15 cellular contexts compared by ENCODE assay signal in genomic region chr2:224098473-224098872, GRCh38. TPM values are rescaled to one million over a fixed set of nuclear protein-coding genes. Genes with fewer than 3 reads are reported as not detected.
A peak's percentile ranks its signal among the peaks of the same experiment; 100 is the strongest.
DNase-seq lines count a peak whose midpoint lies in the region; ATAC-seq and TF ChIP-seq lines count a peak whose summit lies in the region.
"Had no signal": no experiment of that assay in that cellular context is flagged by ENCODE, and none has a peak within 500 bp of the region (broad histone marks: within the 10 kb centered on the region; RNA-seq: fewer than 3 reads in every experiment).

No MANE protein-coding gene starts in this region.

- H3K27me3 ChIP-seq in A673 (replicated peaks; ENCODE audit: insufficient read depth, low read depth, low read length, poor library complexity): no peaks in the 10 kb centered on the region
- peaks cover 0 to 3% of the 10 kb centered on the region in 2 experiments for H3K27me3 ChIP-seq in mesenchymal stem cell (ENCODE audit: control insufficient read depth in 1 of 2, insufficient read depth in 1 of 2, low read length in 2 of 2)
- no peaks in the 10 kb centered on the region for H3K27me3 ChIP-seq in CD4-positive, alpha-beta memory T cell (ENCODE audit: insufficient read depth, low read length)

- TF ChIP-seq CTCF in A673 (conservative IDR thresholded peaks at IDR 0.05; ENCODE audit: low read depth, low read length): no peak
- TF ChIP-seq CTCF in cardiac fibroblast (IDR thresholded peaks at IDR 0.05; ENCODE audit: low read depth, low read length): no peak

- H4K91ac ChIP-seq in mesenchymal stem cell (ENCODE audit: low read length): no peak overlapping the region

- H3K27ac ChIP-seq in A673 (ENCODE audit: low read depth, low read length, poor library complexity, severe bottlenecking) (no peak overlapping the region), mesenchymal stem cell (ENCODE audit: low read length, poor library complexity, severe bottlenecking) (no peak overlapping the region)
- no peak overlapping the region for H3K27ac ChIP-seq in CD4-positive, alpha-beta memory T cell (ENCODE audit: low read depth, low read length)

- no peak overlapping the region for H3K23ac ChIP-seq in mesenchymal stem cell (ENCODE audit: low read length in 2 of 2)

- H3K9me3 Mint-ChIP-seq in CD4-positive, alpha-beta memory T cell: no peaks in the 10 kb centered on the region

- peaks cover 47% of the 10 kb centered on the region for H3K4me1 ChIP-seq in A673 (ENCODE audit: insufficient read depth, low read length, poor library complexity, severe bottlenecking)
- H3K4me1 ChIP-seq in mesenchymal stem cell (ENCODE audit: control insufficient read depth, insufficient read depth, low read depth, low read length): peaks cover 3% of the 10 kb centered on the region
- no peaks in the 10 kb centered on the region for H3K4me1 ChIP-seq in CD4-positive, alpha-beta memory T cell (ENCODE audit: insufficient read depth, low read length)

- H3K36me3 Mint-ChIP-seq in CD4-positive, alpha-beta memory T cell: no peaks in the 10 kb centered on the region
- H3K36me3 Mint-ChIP-seq: CD14-positive monocyte had no signal

- H3K9me3 ChIP-seq in A673 (ENCODE audit: low read depth, low read length, poor library complexity, severe bottlenecking) (no peaks in the 10 kb centered on the region), mesenchymal stem cell (ENCODE audit: control insufficient read depth, low read length) (no peaks in the 10 kb centered on the region)
- H3K9me3 ChIP-seq in CD4-positive, alpha-beta memory T cell (ENCODE audit: control insufficient read depth in 1 of 2, low read length in 2 of 2): no peaks in the 10 kb centered on the region

- no peak overlapping the region for H2BK12ac ChIP-seq in mesenchymal stem cell (ENCODE audit: low read length in 2 of 2)

- DNase-seq in A673 (ENCODE audit: low spot score) (peak; percentile 64), cardiac fibroblast (ENCODE audit: low read depth in 2 of 2) (peak; percentile 40 to 80), Right ventricle myocardium superior (peak; percentile 61), mesenchymal stem cell (no peak), NCI-H146 (lab: John Stamatoyannopoulos, UW) (no peak), DMS153 (lab: John Stamatoyannopoulos, UW) (no peak)
- DNase-seq in CD4-positive, alpha-beta memory T cell: no peak
- DNase-seq: NCI-H1436 treated with DMSO at 0.1 percent for 48 hours, NCI-H2081 treated with DMSO at 0.1 percent for 48 hours, NCI-H345, NCI-H69 had no signal

- POLR2A ChIA-PET in A673 (lab: Charles Lee; ENCODE audit: low non-redundant PET): no interaction called here
- POLR2A ChIA-PET in CD4-positive, alpha-beta memory T cell (lab: Charles Lee; ENCODE audit: partially characterized antibody): no interaction called here

- H2AK5ac ChIP-seq in mesenchymal stem cell (ENCODE audit: low read length, severe bottlenecking): no peak overlapping the region

- no peak overlapping the region for H3K14ac ChIP-seq in mesenchymal stem cell (ENCODE audit: low read length in 2 of 2)

- H2BK15ac ChIP-seq in mesenchymal stem cell (ENCODE audit: low read depth, poor library complexity, severe bottlenecking): no peak overlapping the region

- WGBS in mesenchymal stem cell: 96% methylated on average over 7 of the region's 7 CpGs

- intact Hi-C loops in A673 (cut with micrococcal nuclease; ENCODE audit: unreplicated experiment): no loop called here
- intact Hi-C loops in Right ventricle myocardium superior (cut with DNase I): no loop called here
- intact Hi-C loops in CD4-positive, alpha-beta memory T cell (cut with micrococcal nuclease): no loop called here

- no peak overlapping the region for H2AFZ ChIP-seq in mesenchymal stem cell (ENCODE audit: low read depth, low read length)

- no TSS peak for BruUV-seq in A673 (replicated peaks; lab: Mats Ljungman, UMichigan)

- H3K9ac ChIP-seq in mesenchymal stem cell (ENCODE audit: low read length): peak overlapping the region; percentile 76

- H3K4me3 ChIP-seq in A673 (ENCODE audit: low read depth, low read length, poor library complexity, severe bottlenecking): no peak overlapping the region
- peak overlapping the region in 1 of 2 donors; percentile 3 for H3K4me3 ChIP-seq in cardiac fibroblast (replicated peaks in 1 of 2; ENCODE audit: low read depth in 2 of 2, low read length in 2 of 2)
- peak overlapping the region in 1 of 2 experiments; percentile 69 for H3K4me3 ChIP-seq in mesenchymal stem cell (ENCODE audit: insufficient read depth in 1 of 2, low read depth in 1 of 2, low read length in 2 of 2)
- H3K4me3 ChIP-seq in CD4-positive, alpha-beta memory T cell (ENCODE audit: low read length in 2 of 2): no peak overlapping the region
- H3K4me3 ChIP-seq: GM12878 had no signal

- H3K36me3 ChIP-seq in A673 (ENCODE audit: insufficient read depth, low read length, poor library complexity, severe bottlenecking): no peaks in the 10 kb centered on the region
- no peaks in the 10 kb centered on the region for H3K36me3 ChIP-seq in mesenchymal stem cell (ENCODE audit: control insufficient read depth in 1 of 2, insufficient read depth in 2 of 2, low read depth in 1 of 2, low read length in 2 of 2)
- H3K36me3 ChIP-seq in CD4-positive, alpha-beta memory T cell (ENCODE audit: insufficient read depth, low read length): no peaks in the 10 kb centered on the region

- H3K4me3 Mint-ChIP-seq in CD4-positive, alpha-beta memory T cell: no peak overlapping the region
- H3K4me3 Mint-ChIP-seq: CD14-positive monocyte had no signal

- H3K4me2 ChIP-seq in mesenchymal stem cell (ENCODE audit: low read length, poor library complexity, severe bottlenecking): no peak overlapping the region

- no peaks in the 10 kb centered on the region for H3K79me1 ChIP-seq in mesenchymal stem cell (replicated peaks; ENCODE audit: low read length, poor library complexity, severe bottlenecking)

- CTCF ChIA-PET in A673 (lab: Charles Lee): no interaction called here
- CTCF ChIA-PET in CD4-positive, alpha-beta memory T cell (lab: Charles Lee; ENCODE audit: partially characterized antibody): no interaction called here

- H2BK120ac ChIP-seq in mesenchymal stem cell (ENCODE audit: low read depth, low read length): no peak overlapping the region

- H3K4ac ChIP-seq in mesenchymal stem cell (ENCODE audit: low read depth in 1 of 2, low read length in 2 of 2): no peak overlapping the region

- peak; percentile 62 for ATAC-seq in Right ventricle myocardium superior (ENCODE audit: poor library complexity)
- no peak for ATAC-seq in GM21526 (IDR thresholded peaks at IDR 0.05; ENCODE audit: low FRiP score, unreplicated experiment)
- ATAC-seq: GM12878, HCT116 had no signal

- peak overlapping the region in 1 of 2 experiments; percentile 24 for H3K18ac ChIP-seq in mesenchymal stem cell (ENCODE audit: low read depth in 1 of 2, low read length in 2 of 2)

- H2BK5ac ChIP-seq in mesenchymal stem cell (ENCODE audit: low read depth, low read length, poor library complexity, severe bottlenecking): no peak overlapping the region

- no peak overlapping the region for H4K8ac ChIP-seq in mesenchymal stem cell (ENCODE audit: low read length)

- H3K27ac Mint-ChIP-seq in CD4-positive, alpha-beta memory T cell: no peak overlapping the region
- H3K27ac Mint-ChIP-seq: CD14-positive monocyte had no signal

- peaks cover 12 to 17% of the 10 kb centered on the region in 2 donors for H3K27me3 Mint-ChIP-seq in CD4-positive, alpha-beta memory T cell

- H3K4me1 Mint-ChIP-seq in CD4-positive, alpha-beta memory T cell: no peaks in the 10 kb centered on the region
- H3K4me1 Mint-ChIP-seq: CD14-positive monocyte had no signal

RNA-seq across cellular contexts. Expression of gene SERPINE2, which starts 59.4 kb away (rescaled TPM):
- total RNA-seq in A673 (2021): 331 and 380 TPM in 2 replicates
- 6.0 TPM for total RNA-seq in Right ventricle myocardium superior
- 579 TPM for polyA plus RNA-seq in mesenchymal stem cell (2013, experiment 1 of 2)
- polyA plus RNA-seq in mesenchymal stem cell (2013, experiment 2 of 2): 591 TPM
- 1 to 10 TPM in 1 of 2 experiments, under 1 TPM in 1; 0.47 to 1.0 TPM for total RNA-seq in CD4-positive, alpha-beta memory T cell
- polyA plus RNA-seq in CD4-positive, alpha-beta memory T cell: 1 to 10 TPM; 1.5 to 2.0 TPM
- polyA plus RNA-seq: CD14-positive monocyte had no signal

Comparison
In these comparisons a context has a peak if more than half of its experiments do, and no peak if none do; other contexts are left out.
1. DNase-seq: peak in A673 (single experiment), cardiac fibroblast (2 of 2) and Right ventricle myocardium superior (single experiment); none in mesenchymal stem cell (single experiment), NCI-H146 (single experiment), DMS153 (single experiment) and CD4-positive, alpha-beta memory T cell (0 of 5).
2. RNA of gene SERPINE2, which starts 59.4 kb away (total RNA-seq): 331 to 380 TPM in A673; 6.0 TPM in Right ventricle myocardium superior (single experiment) and 0.47 to 1.0 TPM in CD4-positive, alpha-beta memory T cell; every median in the first group is over 10 times any median in the second.